8 cellular contexts compared by ENCODE assay signal in genomic region chr11:77072851-77073327, GRCh38. TPM values are rescaled to one million over a fixed set of nuclear protein-coding genes. Genes with fewer than 3 reads are reported as not detected.
DNase-seq lines count a peak whose midpoint lies in the region; ATAC-seq and TF ChIP-seq lines count a peak whose summit lies in the region.

No MANE protein-coding gene starts in this region.

- no peak overlapping the region for H2BK15ac ChIP-seq in H9 (ENCODE audit: low read depth, low read length)

- H3K4ac ChIP-seq in H9 (ENCODE audit: low read depth, low read length): no peak overlapping the region

- no peak overlapping the region for H3T11ph ChIP-seq in H9 (ENCODE audit: low read length)

- H3K36me3 ChIP-seq in spleen (no peaks in the 10 kb centered on the region), BE2C (no peaks in the 10 kb centered on the region)

- H3K4me3 ChIP-seq in spleen (no peak overlapping the region), BE2C (ENCODE audit: low read depth, low read length) (no peak overlapping the region)

- peaks cover 3% of the 10 kb centered on the region for H3K27me3 Mint-ChIP-seq in H9 (ENCODE audit: low read depth)
- no peaks in the 10 kb centered on the region for H3K27me3 Mint-ChIP-seq in activated T-helper 17 cell treated with anti-CD3 and anti-CD28 coated beads, Interleukin-2, amount 50 U/mL, for 72 hours

- H3K4me3 Mint-ChIP-seq in H9: no peak overlapping the region; a peak in 1 of 5 replicates
- no peak overlapping the region for H3K4me3 Mint-ChIP-seq in activated T-helper 17 cell treated with anti-CD3 and anti-CD28 coated beads, Interleukin-2, amount 50 U/mL, for 72 hours

- H3K14ac ChIP-seq in H9 (ENCODE audit: insufficient read depth, low read length): no peak overlapping the region

- peak overlapping the region in 1 of 3 experiments; percentile 85; a peak in 2 of 7 replicates for H3K27ac Mint-ChIP-seq in H9
- no peak overlapping the region for H3K27ac Mint-ChIP-seq in activated T-helper 17 cell treated with anti-CD3 and anti-CD28 coated beads, Interleukin-2, amount 50 U/mL, for 72 hours

- no peaks in the 10 kb centered on the region for H3K36me3 Mint-ChIP-seq in H9 (ENCODE audit: insufficient read depth in 1 of 3, low read depth in 3 of 3)
- no peaks in the 10 kb centered on the region for H3K36me3 Mint-ChIP-seq in activated T-helper 17 cell treated with anti-CD3 and anti-CD28 coated beads, Interleukin-2, amount 50 U/mL, for 72 hours (ENCODE audit: low read depth)

- H3K9ac ChIP-seq in H9 (ENCODE audit: extremely low read depth, insufficient read length, low read length): no peak overlapping the region

- H2BK5ac ChIP-seq in H9 (ENCODE audit: insufficient read length, low read length): no peak overlapping the region

- no peak overlapping the region for H3K56ac ChIP-seq in H9 (ENCODE audit: insufficient read length, low read depth, low read length)

- H3K4me2 ChIP-seq in H9 (ENCODE audit: insufficient read depth, insufficient read length, low read length): no peak overlapping the region

- no peak overlapping the region for H2AK5ac ChIP-seq in H9 (ENCODE audit: insufficient read length, low read length)

- no peaks in the 10 kb centered on the region for H3K23me2 ChIP-seq in H9 (ENCODE audit: insufficient read length, low read depth, low read length, poor library complexity, severe bottlenecking)

- peaks cover 11% of the 10 kb centered on the region in 2 experiments for H3K4me1 Mint-ChIP-seq in H9
- H3K4me1 Mint-ChIP-seq in activated T-helper 17 cell treated with anti-CD3 and anti-CD28 coated beads, Interleukin-2, amount 50 U/mL, for 72 hours: peaks cover 12% of the 10 kb centered on the region

- H2AFZ ChIP-seq in H9 (ENCODE audit: low read length): no peak overlapping the region

- H3K27me3 ChIP-seq in H9 (ENCODE audit: insufficient read depth, low read length): no peaks in the 10 kb centered on the region
- H3K27me3 ChIP-seq in layer of hippocampus (ENCODE audit: control insufficient read depth, insufficient read depth, low read length): no peaks in the 10 kb centered on the region
- H3K27me3 ChIP-seq in spleen (replicated peaks in 1 of 7): no peaks in the 10 kb centered on the region
- no peaks in the 10 kb centered on the region for H3K27me3 ChIP-seq in BE2C

- H4K5ac ChIP-seq in H9 (ENCODE audit: insufficient read length, low read depth, low read length): no peak overlapping the region

- H2BK20ac ChIP-seq in H9 (ENCODE audit: low read depth, low read length, poor library complexity, severe bottlenecking): no peak overlapping the region

- no peak overlapping the region for H4K91ac ChIP-seq in H9 (ENCODE audit: insufficient read length, low read depth, low read length)

- H3K4me1 ChIP-seq in H9 (ENCODE audit: insufficient read depth, low read length) (no peaks in the 10 kb centered on the region), spleen (peaks cover 22 to 51% (median 41%) of the 10 kb centered on the region in 6 donors), BE2C (peaks cover 33% of the 10 kb centered on the region)

- WGBS in H9 (ENCODE audit: extremely low coverage, insufficient read length, low lambda C conversion rate): no CpG with 5 or more reads among the region's 8 CpGs
- WGBS in spleen, 5 donors: 36 to 53% (median 46%) methylated on average over 5 to 8 of the region's 8 CpGs

- no peak for TF ChIP-seq POLR2A in spleen (IDR thresholded peaks at IDR 0.05)

- no peak overlapping the region for H3K23ac ChIP-seq in H9 (ENCODE audit: insufficient read length, low read depth, low read length)

- 0 out of 2 replicates have a peak, but pooled peaks cover under 1% of the 10 kb centered on the region for H3K79me2 ChIP-seq in H9 (ENCODE audit: insufficient read depth, low read length)

- no peak overlapping the region for H2BK12ac ChIP-seq in H9 (ENCODE audit: insufficient read length, low read depth, low read length)

- no peaks in the 10 kb centered on the region for H4K20me1 ChIP-seq in H9 (ENCODE audit: control insufficient read depth, insufficient read depth, insufficient read length)

- intact Hi-C loops in spleen (cut with DNase I; ENCODE audit: low total_unique reads): no loop called here

- peak; percentile 88 for ATAC-seq in activated T-helper 17 cell treated with anti-CD3 and anti-CD28 coated beads, Interleukin-2, amount 50 U/mL, for 72 hours (replicated peaks)
- no peak for ATAC-seq in HG03097 (IDR thresholded peaks at IDR 0.05; ENCODE audit: low FRiP score, unreplicated experiment)
- no peak for ATAC-seq in GM19035 (IDR thresholded peaks at IDR 0.05; ENCODE audit: unreplicated experiment)

- H4K8ac ChIP-seq in H9 (replicated peaks; ENCODE audit: insufficient read length, low read depth, low read length): no peak overlapping the region

- H3K18ac ChIP-seq in H9 (ENCODE audit: insufficient read length, low read depth, low read length): no peak overlapping the region

- H3K27ac ChIP-seq in H9 (ENCODE audit: insufficient read length, low read depth, low read length) (no peak overlapping the region), layer of hippocampus (ENCODE audit: low read depth, low read length) (peak overlapping the region; percentile 82), spleen (peak overlapping the region; percentile 62 to 83 (median 71))

- TF ChIP-seq CTCF in H9 (conservative IDR thresholded peaks at IDR 0.05): no peak
- TF ChIP-seq CTCF in spleen (IDR thresholded peaks at IDR 0.05 in 8 of 11, conservative IDR thresholded peaks at IDR 0.05 in 3 of 11): no peak
- no peak for TF ChIP-seq CTCF in BE2C (IDR thresholded peaks at IDR 0.05; ENCODE audit: low read depth, low read length)

- H3K9me3 ChIP-seq in H9 (ENCODE audit: control insufficient read depth, low read depth, low read length) (no peaks in the 10 kb centered on the region), spleen (no peaks in the 10 kb centered on the region), BE2C (no peaks in the 10 kb centered on the region)

- no peaks in the 10 kb centered on the region; a peak in 1 of 5 replicates for H3K9me3 Mint-ChIP-seq in H9
- no peaks in the 10 kb centered on the region for H3K9me3 Mint-ChIP-seq in activated T-helper 17 cell treated with anti-CD3 and anti-CD28 coated beads, Interleukin-2, amount 50 U/mL, for 72 hours

- H2BK120ac ChIP-seq in H9 (ENCODE audit: low read depth, low read length, poor library complexity, severe bottlenecking): no peak overlapping the region

- DNase-seq in H9: peak; percentile 17
- no peak for DNase-seq in spleen
- DNase-seq in BE2C: no peak
- DNase-seq in stimulated activated CD4-positive, alpha-beta T cell treated with anti-CD3 and anti-CD28 coated beads, Interleukin-2, amount 100 ng/mL, for 48 hours: no peak

- H3K79me1 ChIP-seq in H9 (ENCODE audit: insufficient read depth, low read depth, low read length, poor library complexity, severe bottlenecking): no peaks in the 10 kb centered on the region

RNA-seq across cellular contexts. Expression of gene CAPN5, which starts 6.1 kb away (rescaled TPM):
- 16.7 and 17.1 TPM in 2 replicates for total RNA-seq in H9 (2021)
- under 1 TPM; 0.19 to 0.93 TPM for total RNA-seq in activated T-helper 17 cell treated with anti-CD3 and anti-CD28 coated beads, Interleukin-2, amount 50 U/mL, for 72 hours
- 1 to 10 TPM; 3.5 to 9.2 (median 8.0) TPM for total RNA-seq in spleen
- polyA plus RNA-seq in spleen: 1 to 10 TPM in 1 of 3 donors, under 1 TPM in 2; 0.80 to 2.4 (median 0.96) TPM
- 13.2 TPM for polyA plus RNA-seq in BE2C (2012; ENCODE audit: insufficient read depth, insufficient read length, low read depth)

RNA-seq across cellular contexts. Expression of gene OMP, which starts 29.8 kb away (rescaled TPM):
- total RNA-seq in H9 (2021) (0.86 TPM in 1 of 2 replicates, not detected in the other), spleen (under 1 TPM in 1 of 7 donors, not detected in 6; 0.64 TPM)
- total RNA-seq in activated T-helper 17 cell treated with anti-CD3 and anti-CD28 coated beads, Interleukin-2, amount 50 U/mL, for 72 hours: not detected
- polyA plus RNA-seq in spleen: under 1 TPM in 1 of 3 donors, not detected in 2; 0.51 TPM
- polyA plus RNA-seq in BE2C (2012; ENCODE audit: insufficient read depth, insufficient read length, low read depth): 0.94 TPM

RNA-seq across cellular contexts. Expression of gene B3GNT6, which starts 38.7 kb away (rescaled TPM):
- total RNA-seq in H9 (2021): not detected in 2 replicates
- total RNA-seq in activated T-helper 17 cell treated with anti-CD3 and anti-CD28 coated beads, Interleukin-2, amount 50 U/mL, for 72 hours: not detected
- total RNA-seq in spleen: not detected
- not detected for polyA plus RNA-seq in spleen
- polyA plus RNA-seq in BE2C (2012; ENCODE audit: insufficient read depth, insufficient read length, low read depth): not detected

RNA-seq across cellular contexts. Expression of gene MYO7A, which starts 55.2 kb away (rescaled TPM):
- total RNA-seq in H9 (2021) (1.6 and 2.2 TPM in 2 replicates), spleen (100 to 1,000 TPM in 1 of 7 donors, 10 to 100 TPM in 6; 27.2 to 147 (median 61.0) TPM)
- 1 to 10 TPM in 1 of 2 donors, under 1 TPM in 1; 0.95 to 4.0 TPM for total RNA-seq in activated T-helper 17 cell treated with anti-CD3 and anti-CD28 coated beads, Interleukin-2, amount 50 U/mL, for 72 hours
- polyA plus RNA-seq in spleen: 10 to 100 TPM in 2 of 3 donors, 1 to 10 TPM in 1; 3.5 to 14.3 (median 11.3) TPM
- 0.36 TPM for polyA plus RNA-seq in BE2C (2012; ENCODE audit: insufficient read depth, insufficient read length, low read depth)
